11 cellular contexts compared by ENCODE assay signal in genomic region chr14:74573421-74574091, GRCh38. TPM values are rescaled to one million over a fixed set of nuclear protein-coding genes. Genes with fewer than 3 reads are reported as not detected.
DNase-seq lines count a peak whose midpoint lies in the region; ATAC-seq and TF ChIP-seq lines count a peak whose summit lies in the region.
"Had no signal": no experiment of that assay in that cellular context is flagged by ENCODE, and none has a peak within 500 bp of the region (broad histone marks: within the 10 kb centered on the region; RNA-seq: fewer than 3 reads in every experiment).

No MANE protein-coding gene starts in this region.

- H4K8ac ChIP-seq in neuronal stem cell (ENCODE audit: low read depth, low read length), result no peak overlapping the region

- no peaks in the 10 kb centered on the region for H3K9me3 ChIP-seq in AG04450 (ENCODE audit: control insufficient read depth, insufficient read depth, low read length)
- H3K9me3 ChIP-seq in neuronal stem cell (replicated peaks in 1 of 2; ENCODE audit: control insufficient read depth in 2 of 2, insufficient read depth in 1 of 2, low read depth in 1 of 2, low read length in 2 of 2), result no peaks in the 10 kb centered on the region

- DNase-seq in AG04450 (ENCODE audit: low read depth, low spot score), result no peak
- DNase-seq in M059J (ENCODE audit: low read depth), result peak; percentile 61
- no peak for DNase-seq in effector memory CD8-positive, alpha-beta T cell
- no peak for DNase-seq in neuronal stem cell (ENCODE audit: low spot score)
- DNase-seq in activated CD8-positive, alpha-beta T cell treated with anti-CD3 and anti-CD28 coated beads for 36 hours, result no peak
- DNase-seq in activated naive CD4-positive, alpha-beta T cell (lab: John Stamatoyannopoulos, UW), result no peak
- no peak for DNase-seq in foreskin melanocyte
- DNase-seq: activated B cell treated with CpG ODN at 0.5 μM for 24 hours, NCI-H1930 had no signal

- H4K91ac ChIP-seq in neuronal stem cell (ENCODE audit: low read depth, low read length, poor library complexity), result no peak overlapping the region

- H3K27me3 Mint-ChIP-seq in effector memory CD8-positive, alpha-beta T cell, result peaks cover 41 to 58% of the 10 kb centered on the region in 2 donors
- peaks cover 27% of the 10 kb centered on the region for H3K27me3 Mint-ChIP-seq in activated CD8-positive, alpha-beta T cell treated with anti-CD3 and anti-CD28 coated beads for 36 hours

- no peak overlapping the region for H3K23ac ChIP-seq in neuronal stem cell (ENCODE audit: low read depth, low read length, poor library complexity)

- peak; percentile 15; the same call in 1 of the 2 replicates for TF ChIP-seq CTCF in AG04450 (IDR thresholded peaks at IDR 0.05; ENCODE audit: low read depth, low read length)
- no peak for TF ChIP-seq CTCF in activated CD8-positive, alpha-beta T cell treated with anti-CD3 and anti-CD28 coated beads for 36 hours (IDR thresholded peaks at IDR 0.05)

- no peak overlapping the region for H3K4me2 ChIP-seq in neuronal stem cell (ENCODE audit: insufficient read depth, low read length, poor library complexity, severe bottlenecking)

- H3K4me3 Mint-ChIP-seq in effector memory CD8-positive, alpha-beta T cell, result peak overlapping the region; percentile 49 to 72
- no peak overlapping the region for H3K4me3 Mint-ChIP-seq in activated CD8-positive, alpha-beta T cell treated with anti-CD3 and anti-CD28 coated beads for 36 hours
- H3K4me3 Mint-ChIP-seq: activated B cell treated with CpG ODN at 0.5 μM for 24 hours had no signal

- intact Hi-C loops in activated CD8-positive, alpha-beta T cell treated with anti-CD3 and anti-CD28 coated beads for 36 hours (cut with micrococcal nuclease), result no loop called here

- H3K4ac ChIP-seq in neuronal stem cell (ENCODE audit: low read length), result no peak overlapping the region

- H2BK12ac ChIP-seq in neuronal stem cell (ENCODE audit: low read length), result no peak overlapping the region

- no CpG with 5 or more reads among the region's 13 CpGs for WGBS in neuronal stem cell (ENCODE audit: extremely low coverage in 2 of 2, insufficient read length in 2 of 2, insufficient replicate concordance in 1 of 2), 2 donors

- peak overlapping the region; percentile 30 for H2BK15ac ChIP-seq in neuronal stem cell (ENCODE audit: low read length)

- peak overlapping the region in 1 of 2 donors; percentile 19 for H3K27ac Mint-ChIP-seq in effector memory CD8-positive, alpha-beta T cell
- no peak overlapping the region for H3K27ac Mint-ChIP-seq in activated CD8-positive, alpha-beta T cell treated with anti-CD3 and anti-CD28 coated beads for 36 hours
- H3K27ac Mint-ChIP-seq: activated B cell treated with CpG ODN at 0.5 μM for 24 hours had no signal

- no peak overlapping the region for H2AK5ac ChIP-seq in neuronal stem cell (ENCODE audit: low read depth, low read length)

- peaks cover 10 to 22% of the 10 kb centered on the region in 2 donors for H3K4me1 ChIP-seq in neuronal stem cell (ENCODE audit: control insufficient read depth in 2 of 2, insufficient read depth in 1 of 2, low read depth in 1 of 2, low read length in 2 of 2)

- H3K9me3 Mint-ChIP-seq in effector memory CD8-positive, alpha-beta T cell, result no peaks in the 10 kb centered on the region
- H3K9me3 Mint-ChIP-seq in activated CD8-positive, alpha-beta T cell treated with anti-CD3 and anti-CD28 coated beads for 36 hours, result no peaks in the 10 kb centered on the region
- H3K9me3 Mint-ChIP-seq: activated B cell treated with CpG ODN at 0.5 μM for 24 hours had no signal

- H3K27ac ChIP-seq in AG04450 (ENCODE audit: low read depth, low read length), result peak overlapping the region; percentile 100
- H3K27ac ChIP-seq in neuronal stem cell (replicated peaks; ENCODE audit: low read length), result no peak overlapping the region

- H3K79me1 ChIP-seq in neuronal stem cell (ENCODE audit: low read depth, low read length), result no peaks in the 10 kb centered on the region

- H2AFZ ChIP-seq in neuronal stem cell (ENCODE audit: low read length), result peak overlapping the region; percentile 92

- H2BK5ac ChIP-seq in neuronal stem cell (ENCODE audit: low read length), result no peak overlapping the region

- peaks cover 8% of the 10 kb centered on the region for H3K36me3 Mint-ChIP-seq in effector memory CD8-positive, alpha-beta T cell (ENCODE audit: insufficient read depth)
- no peaks in the 10 kb centered on the region for H3K36me3 Mint-ChIP-seq in activated CD8-positive, alpha-beta T cell treated with anti-CD3 and anti-CD28 coated beads for 36 hours (ENCODE audit: low read depth)

- peak overlapping the region; percentile 36 for H3K18ac ChIP-seq in neuronal stem cell (ENCODE audit: low read length)

- no peak overlapping the region for H2BK120ac ChIP-seq in neuronal stem cell (ENCODE audit: low read depth, low read length)

- CTCF ChIA-PET in AG04450 (lab: Charles Lee), result interaction anchor here (1.0 to 2.0 kb wide), 6 partner anchors 10 to 73 kb away, joined by 3 to 10 read pairs (median 4); no protein-coding TSS in a partner anchor
- CTCF ChIA-PET in activated CD8-positive, alpha-beta T cell treated with anti-CD3 and anti-CD28 coated beads for 36 hours (lab: Charles Lee), result interaction anchor here (0.9 to 1.5 kb wide), 2 partner anchors 35 to 73 kb away, joined by 3 to 10 read pairs; no protein-coding TSS in a partner anchor

- ATAC-seq in effector memory CD8-positive, alpha-beta T cell (replicated peaks), result no peak
- no peak for ATAC-seq in activated CD8-positive, alpha-beta T cell treated with anti-CD3 and anti-CD28 coated beads for 36 hours
- ATAC-seq in HG03097 (IDR thresholded peaks at IDR 0.05; ENCODE audit: low FRiP score, unreplicated experiment), result no peak

- POLR2A ChIA-PET in AG04450 (lab: Yijun Ruan, JAX), result interaction anchor here (0.6 to 3.1 kb wide), 11 partner anchors 9 to 96 kb away, joined by 3 to 39 read pairs (median 12); partner anchors contain the start of genes ISCA2 and NPC2
- POLR2A ChIA-PET in activated CD8-positive, alpha-beta T cell treated with anti-CD3 and anti-CD28 coated beads for 36 hours (lab: Charles Lee), result interaction anchor here (0.8 kb wide), 1 partner anchor 45 kb away, joined by 4 read pairs; no protein-coding TSS in a partner anchor

- no peak overlapping the region for H3K14ac ChIP-seq in neuronal stem cell (ENCODE audit: low read length)

- H3K27me3 ChIP-seq in AG04450 (ENCODE audit: control insufficient read depth, insufficient read depth, low read length) (no peaks in the 10 kb centered on the region), neuronal stem cell (ENCODE audit: control insufficient read depth in 3 of 3, insufficient read depth in 3 of 3, low read depth in 1 of 3, low read length in 3 of 3) (peaks cover 0 to 18% (median 0%) of the 10 kb centered on the region in 3 experiments)

- peak overlapping the region; percentile 24 for H3K9ac ChIP-seq in neuronal stem cell (ENCODE audit: low read depth, low read length, poor library complexity)

- no peaks in the 10 kb centered on the region for H3K36me3 ChIP-seq in neuronal stem cell (replicated peaks in 1 of 2; ENCODE audit: control insufficient read depth in 2 of 2, insufficient read depth in 2 of 2, low read length in 2 of 2)

- H3K4me1 Mint-ChIP-seq in effector memory CD8-positive, alpha-beta T cell (ENCODE audit: low read depth in 2 of 2), result peaks cover 29 to 46% of the 10 kb centered on the region in 2 donors
- peaks cover 42% of the 10 kb centered on the region for H3K4me1 Mint-ChIP-seq in activated CD8-positive, alpha-beta T cell treated with anti-CD3 and anti-CD28 coated beads for 36 hours (ENCODE audit: low read depth)
- H3K4me1 Mint-ChIP-seq: activated B cell treated with CpG ODN at 0.5 μM for 24 hours had no signal

- H3K4me3 ChIP-seq in AG04450 (ENCODE audit: low read depth, low read length), result peak overlapping the region; percentile 54; the same call in 1 of the 2 replicates
- no peak overlapping the region for H3K4me3 ChIP-seq in neuronal stem cell (ENCODE audit: low read length in 2 of 2)
- H3K4me3 ChIP-seq: lung had no signal

RNA-seq across cellular contexts. Expression of gene LTBP2, which starts 38.5 kb away (rescaled TPM):
- 44.3 and 61.8 TPM in 2 replicates for polyA plus RNA-seq in AG04450 (2011; rRNA removed)
- polyA minus RNA-seq in AG04450 (2011; rRNA and poly(A)+ RNA removed), result 45.0 and 60.1 TPM in 2 replicates
- 2.2 and 5.2 TPM in 2 replicates for total RNA-seq in M059J (2014; rRNA removed; shearing (Covaris generic))
- polyA plus RNA-seq in neuronal stem cell (2013, experiment 1 of 2), result 1.4 TPM
- 1.3 TPM for polyA plus RNA-seq in neuronal stem cell (2013, experiment 2 of 2)
- total RNA-seq in activated CD8-positive, alpha-beta T cell treated with anti-CD3 and anti-CD28 coated beads for 36 hours, result under 1 TPM; 0.04 to 0.05 TPM
